8 cellular contexts compared by ENCODE assay signal in genomic region chr6:29752451-29753308, GRCh38. TPM values are rescaled to one million over a fixed set of nuclear protein-coding genes. Genes with fewer than 3 reads are reported as not detected.
DNase-seq lines count a peak whose midpoint lies in the region; ATAC-seq and TF ChIP-seq lines count a peak whose summit lies in the region.

No MANE protein-coding gene starts in this region.

- peak; percentile 92 to 96 for TF ChIP-seq CTCF in suprapubic skin (IDR thresholded peaks at IDR 0.05)

- TF ChIP-seq POLR2A in suprapubic skin (IDR thresholded peaks at IDR 0.05) = peak in 1 of 2 donors; percentile 25

- H3K9me3 ChIP-seq in SJSA1 (replicated peaks) (no peaks in the 10 kb centered on the region), suprapubic skin (no peaks in the 10 kb centered on the region)

- H3K4me1 ChIP-seq in SJSA1 (replicated peaks) (peaks cover 12% of the 10 kb centered on the region), suprapubic skin (peaks cover 32% of the 10 kb centered on the region)

- TF ChIP-seq EP300 in suprapubic skin (IDR thresholded peaks at IDR 0.05) = no peak

- DNase-seq in DMS79 treated with DMSO at 0.1 percent for 48 hours (lab: John Stamatoyannopoulos, UW) (peak; percentile 52), KG1 (lab: John Stamatoyannopoulos, UW) (peak; percentile 44), SJSA1 (ENCODE audit: low read depth in 1 of 2, low spot score in 2 of 2) (peak; percentile 91 to 93), germinal center (ENCODE audit: low spot score) (peak; percentile 84), nucleus accumbens (lab: John Stamatoyannopoulos, UW) (peak in 54 of 56 donors; percentile 33 to 93 (median 70)), suprapubic skin (ENCODE audit: low spot score in 2 of 2) (peak; percentile 93 to 95)
- peak; percentile 87 for DNase-seq in activated naive CD4-positive, alpha-beta T cell treated with anti-CD3 and anti-CD28 coated beads, Interleukin-2, amount 10 ng/mL, durations not matched to agents 7 days and 5 days

- H3K27ac ChIP-seq in SJSA1 = peak overlapping the region; percentile 66
- H3K27ac ChIP-seq in suprapubic skin = peak overlapping the region; percentile 89

- peak overlapping the region; percentile 53 for H3K4me3 ChIP-seq in SJSA1
- peak overlapping the region; percentile 69 for H3K4me3 ChIP-seq in suprapubic skin

- H3K4me1 Mint-ChIP-seq in activated naive CD4-positive, alpha-beta T cell treated with anti-CD3 and anti-CD28 coated beads, Interleukin-2, amount 10 ng/mL, durations not matched to agents 7 days and 5 days = peaks cover 58% of the 10 kb centered on the region

- H3K27me3 Mint-ChIP-seq in activated naive CD4-positive, alpha-beta T cell treated with anti-CD3 and anti-CD28 coated beads, Interleukin-2, amount 10 ng/mL, durations not matched to agents 7 days and 5 days = peaks cover 37% of the 10 kb centered on the region

- H3K4me3 Mint-ChIP-seq in activated naive CD4-positive, alpha-beta T cell treated with anti-CD3 and anti-CD28 coated beads, Interleukin-2, amount 10 ng/mL, durations not matched to agents 7 days and 5 days = peak overlapping the region; percentile 91

- CTCF ChIA-PET in activated naive CD4-positive, alpha-beta T cell treated with anti-CD3 and anti-CD28 coated beads, Interleukin-2, amount 10 ng/mL, durations not matched to agents 7 days and 5 days (lab: Charles Lee) = interaction anchor here (0.8 to 5.3 kb wide), 15 partner anchors 9 to 261 kb away, joined by 3 to 34 read pairs (median 4); no protein-coding TSS in a partner anchor

- no peaks in the 10 kb centered on the region for H3K27me3 ChIP-seq in SJSA1 (replicated peaks)
- peaks cover 12% of the 10 kb centered on the region for H3K27me3 ChIP-seq in suprapubic skin

- peak; percentile 72 for ATAC-seq in GM21717 (IDR thresholded peaks at IDR 0.05; ENCODE audit: unreplicated experiment)

- H3K36me3 ChIP-seq in SJSA1 (no peaks in the 10 kb centered on the region), suprapubic skin (no peaks in the 10 kb centered on the region)

- peak overlapping the region; percentile 89 for H3K27ac Mint-ChIP-seq in activated naive CD4-positive, alpha-beta T cell treated with anti-CD3 and anti-CD28 coated beads, Interleukin-2, amount 10 ng/mL, durations not matched to agents 7 days and 5 days

- H3K9me3 Mint-ChIP-seq in activated naive CD4-positive, alpha-beta T cell treated with anti-CD3 and anti-CD28 coated beads, Interleukin-2, amount 10 ng/mL, durations not matched to agents 7 days and 5 days = no peaks in the 10 kb centered on the region

- WGBS in suprapubic skin = under 1% methylated on average over 34 of the region's 64 CpGs

- peaks cover 4% of the 10 kb centered on the region for H3K36me3 Mint-ChIP-seq in activated naive CD4-positive, alpha-beta T cell treated with anti-CD3 and anti-CD28 coated beads, Interleukin-2, amount 10 ng/mL, durations not matched to agents 7 days and 5 days

RNA-seq across cellular contexts. Expression of gene HLA-F, which starts 29.4 kb away (rescaled TPM):
- total RNA-seq in SJSA1 (2014; rRNA removed; shearing (Covaris generic)) = 137 and 176 TPM in 2 replicates
- total RNA-seq in suprapubic skin = 100 to 1,000 TPM in 1 of 4 donors, 10 to 100 TPM in 3; 25.6 to 162 (median 62.2) TPM

Comparison
In these comparisons a context has a peak if more than half of its experiments do, and no peak if none do; other contexts are left out.
1. Peak in every context shown above with its lines: DNase-seq, ATAC-seq, H3K4me3 ChIP-seq and H3K27ac ChIP-seq.
2. DNase-seq: peak in every context shown above with its lines; median percentile 94 in suprapubic skin; 92 in SJSA1; 87 in activated naive CD4-positive, alpha-beta T cell treated with anti-CD3 and anti-CD28 coated beads, Interleukin-2, amount 10 ng/mL, durations not matched to agents 7 days and 5 days; 84 in germinal center; 70 in nucleus accumbens; 52 in DMS79 treated with DMSO at 0.1 percent for 48 hours; 44 in KG1.